Comparison of ENCODE assay signal across 8 cellular contexts in genomic region chr1:23485002-23485332, GRCh38. TPM values are rescaled to one million over a fixed set of nuclear protein-coding genes. Genes with fewer than 3 reads are reported as not detected.
A peak's percentile ranks its signal among the peaks of the same experiment; 100 is the strongest.
DNase-seq lines count a peak whose midpoint lies in the region; ATAC-seq, FAIRE-seq and TF ChIP-seq lines count a peak whose summit lies in the region.

No MANE protein-coding gene starts in this region.

- H2BK15ac ChIP-seq in H1 (ENCODE audit: low read length) = peak overlapping the region; percentile 3; the same call in 1 of the 2 replicates

- H4K91ac ChIP-seq in H1 (replicated peaks; ENCODE audit: insufficient read length, low read length) (peak overlapping the region; percentile 54), trophoblast cell (ENCODE audit: low read depth, low read length) (no peak overlapping the region)

- H3K79me2 ChIP-seq in OCI-LY1 (ENCODE audit: insufficient read depth, low read length) (no peaks in the 10 kb centered on the region), H1 (ENCODE audit: control insufficient read depth in 1 of 2, insufficient read depth in 2 of 2, low read length in 2 of 2) (peaks cover 0 to 23% of the 10 kb centered on the region in 2 experiments; a peak in 2 of 4 replicates), trophoblast cell (ENCODE audit: control insufficient read depth, insufficient read depth, low read length, poor library complexity) (peaks cover 3% of the 10 kb centered on the region)

- TF ChIP-seq RAD21 in H1 (IDR thresholded peaks at IDR 0.05 in 1 of 2, conservative IDR thresholded peaks at IDR 0.05 in 1 of 2; ENCODE audit: low read depth in 2 of 2, low read length in 2 of 2) = no peak

- no peaks in the 10 kb centered on the region for H4K20me1 ChIP-seq in OCI-LY1 (ENCODE audit: insufficient read depth, low read length)
- peaks cover 4 to 15% of the 10 kb centered on the region in 2 experiments for H4K20me1 ChIP-seq in H1 (replicated peaks in 1 of 2; ENCODE audit: control insufficient read depth in 1 of 2, insufficient read depth in 2 of 2, low read length in 2 of 2)

- no peak overlapping the region for H2BK12ac ChIP-seq in H1 (ENCODE audit: low read depth, low read length)
- H2BK12ac ChIP-seq in trophoblast cell (ENCODE audit: low read length) = no peak overlapping the region

- peak overlapping the region; percentile 83 for H3K4ac ChIP-seq in H1 (replicated peaks; ENCODE audit: insufficient read length, low read depth, low read length)
- H3K4ac ChIP-seq in trophoblast cell (ENCODE audit: low read depth, low read length) = no peak overlapping the region

- H3K4me2 ChIP-seq in OCI-LY1 (ENCODE audit: low read length) (peak overlapping the region; percentile 57), H1 (ENCODE audit: insufficient read depth in 1 of 2, low read depth in 2 of 2, low read length in 2 of 2) (peak overlapping the region; percentile 68 to 99), trophoblast cell (ENCODE audit: low read length) (peak overlapping the region; percentile 53)

- peaks cover 28% of the 10 kb centered on the region for H3K27me3 Mint-ChIP-seq in CD4-positive, alpha-beta T cell

- peaks cover 21% of the 10 kb centered on the region for H3K4me1 ChIP-seq in OCI-LY1 (ENCODE audit: insufficient read depth, low read length, severe bottlenecking)
- peaks cover 2 to 4% (median 3%) of the 10 kb centered on the region in 4 experiments; a peak in 6 of 7 replicates for H3K4me1 ChIP-seq in H1 (replicated peaks in 1 of 4; ENCODE audit: control insufficient read depth in 3 of 4, insufficient read depth in 4 of 4, low read length in 3 of 4)
- peaks cover 3 to 9% of the 10 kb centered on the region in 2 experiments for H3K4me1 ChIP-seq in trophoblast cell (ENCODE audit: control insufficient read depth in 1 of 2, insufficient read depth in 2 of 2, low read length in 2 of 2)

- no peak overlapping the region for H3K56ac ChIP-seq in H1 (replicated peaks; ENCODE audit: insufficient read length, low read depth, low read length)

- TF ChIP-seq CTCF in CD4-positive, alpha-beta T cell (IDR thresholded peaks at IDR 0.05) = no peak
- no peak for TF ChIP-seq CTCF in OCI-LY1 (IDR thresholded peaks at IDR 0.05; ENCODE audit: low read length)
- TF ChIP-seq CTCF in H1 (IDR thresholded peaks at IDR 0.05; ENCODE audit: control extremely low read depth in 1 of 3, insufficient read depth in 1 of 3, low read depth in 1 of 3, low read length in 3 of 3) = no peak

- intact Hi-C loops in CD4-positive, alpha-beta T cell (cut with DNase I, micrococcal nuclease) = loop anchor here in 1 of 2 experiments (10.0 kb wide), 1 partner anchor 60 kb away; the partner anchor contains the start of gene TCEA3

- no peak overlapping the region for H2BK20ac ChIP-seq in H1 (ENCODE audit: low read length)

- no peak for DNase-seq in CD4-positive, alpha-beta T cell
- no peak for DNase-seq in H1 (ENCODE audit: low read depth in 1 of 2, low spot score in 2 of 2)
- peak in 1 of 2 donors; percentile 68 for DNase-seq in trophoblast cell
- no peak for DNase-seq in germinal center (ENCODE audit: low spot score)
- DNase-seq in stimulated activated naive CD4-positive, alpha-beta T cell (lab: John Stamatoyannopoulos, UW) = no peak
- DNase-seq in NCI-H2171 (lab: John Stamatoyannopoulos, UW) = no peak

- POLR2A ChIA-PET in CD4-positive, alpha-beta T cell (lab: Charles Lee) = interaction anchor here (0.7 to 1.9 kb wide), 6 partner anchors 60 to 1157 kb away, joined by 3 to 11 read pairs (median 4); partner anchors contain the start of gene HNRNPR
- POLR2A ChIA-PET in H1 (lab: Charles Lee; ENCODE audit: partially characterized antibody) = interaction anchor here (1.4 to 1.8 kb wide), 4 partner anchors 10 to 36 kb away, joined by 3 to 4 read pairs (median 4); no protein-coding TSS in a partner anchor

- H3K79me1 ChIP-seq in H1 (ENCODE audit: low read depth, low read length) (peaks cover 4% of the 10 kb centered on the region), trophoblast cell (ENCODE audit: low read length) (peaks cover 2% of the 10 kb centered on the region)

- no peaks in the 10 kb centered on the region for H3K36me3 Mint-ChIP-seq in CD4-positive, alpha-beta T cell (ENCODE audit: low read depth)

- H4K8ac ChIP-seq in H1 (ENCODE audit: extremely low read depth, insufficient read depth, low read length) (peak overlapping the region; percentile 29; the same call in 1 of the 2 replicates), trophoblast cell (ENCODE audit: low read depth, low read length) (peak overlapping the region; percentile 20)

- H3F3A ChIP-seq in OCI-LY1 (ENCODE audit: insufficient read depth, low read length) = no peaks in the 10 kb centered on the region

- no peak overlapping the region for H3K27ac ChIP-seq in CD4-positive, alpha-beta T cell (ENCODE audit: low read depth, low read length)
- H3K27ac ChIP-seq in OCI-LY1 (ENCODE audit: low read depth, low read length, poor library complexity, severe bottlenecking) (no peak overlapping the region), H1 (ENCODE audit: low read depth, low read length) (no peak overlapping the region), trophoblast cell (ENCODE audit: low read depth, low read length) (no peak overlapping the region)

- H3K4me3 Mint-ChIP-seq in CD4-positive, alpha-beta T cell = peak overlapping the region; percentile 92

- no peak for TF ChIP-seq POLR2A in H1 (IDR thresholded peaks at IDR 0.05; ENCODE audit: control extremely low read depth in 1 of 2, low read depth in 2 of 2, low read length in 2 of 2)

- no peaks in the 10 kb centered on the region for H3K9me2 ChIP-seq in OCI-LY1 (ENCODE audit: low read depth, low read length)

- peak overlapping the region; percentile 42 for H4K5ac ChIP-seq in H1 (ENCODE audit: insufficient read length, low read depth, low read length)

- H3K36me3 ChIP-seq in OCI-LY1 (ENCODE audit: insufficient read depth, low read length) (no peaks in the 10 kb centered on the region), H1 (ENCODE audit: control insufficient read depth in 2 of 4, insufficient read depth in 4 of 4, low read length in 3 of 4) (no peaks in the 10 kb centered on the region), trophoblast cell (ENCODE audit: control insufficient read depth in 1 of 2, insufficient read depth in 2 of 2, low read length in 2 of 2) (no peaks in the 10 kb centered on the region)

- H3K4me3 ChIP-seq in OCI-LY1 (ENCODE audit: low read depth, low read length, poor library complexity, severe bottlenecking) (peak overlapping the region; percentile 62), H1 (ENCODE audit: extremely low read depth in 1 of 4, insufficient read depth in 2 of 4, low read depth in 3 of 4, low read length in 4 of 4) (peak overlapping the region; percentile 38 to 97 (median 64)), trophoblast cell (ENCODE audit: low read depth, low read length) (no peak overlapping the region)

- H4K12ac ChIP-seq in trophoblast cell (ENCODE audit: low read depth, low read length) = no peak overlapping the region

- 0 out of 2 replicates have a peak overlapping the region, but pooled peaks have one; percentile 26 for H3K18ac ChIP-seq in H1 (ENCODE audit: extremely low read depth, low read length)
- no peak overlapping the region for H3K18ac ChIP-seq in trophoblast cell (ENCODE audit: low read length)

- H3K9me3 Mint-ChIP-seq in CD4-positive, alpha-beta T cell = no peaks in the 10 kb centered on the region

- H2BK120ac ChIP-seq in H1 (replicated peaks; ENCODE audit: low read depth, low read length) (peak overlapping the region; percentile 73), trophoblast cell (ENCODE audit: insufficient read depth, low read length, poor library complexity) (no peak overlapping the region)

- peaks cover 19% of the 10 kb centered on the region for H3K4me1 Mint-ChIP-seq in CD4-positive, alpha-beta T cell (ENCODE audit: low read depth)

- H2AFZ ChIP-seq in OCI-LY1 (ENCODE audit: low read length) (peak overlapping the region; percentile 78; the same call in 1 of the 2 replicates), H1 (ENCODE audit: low read length) (peak overlapping the region; percentile 47), trophoblast cell (ENCODE audit: insufficient read depth, low read length, poor library complexity) (no peak overlapping the region)

- H3K9ac ChIP-seq in OCI-LY1 (ENCODE audit: low read length) (peak overlapping the region; percentile 32), H1 (replicated peaks in 1 of 4; ENCODE audit: extremely low read depth in 1 of 4, low read depth in 3 of 4, low read length in 3 of 4) (peak overlapping the region in 1 of 4 experiments; percentile 46; a peak in 1 of 7 replicates), trophoblast cell (ENCODE audit: low read length) (peak overlapping the region; percentile 68)

- H3K14ac ChIP-seq in H1 (ENCODE audit: insufficient read length) = no peak overlapping the region
- H3K14ac ChIP-seq in trophoblast cell (ENCODE audit: low read length) = no peak overlapping the region

- no peak for ATAC-seq in CD4-positive, alpha-beta T cell (ENCODE audit: poor library complexity)
- no peak for ATAC-seq in GM18858 (IDR thresholded peaks at IDR 0.05; ENCODE audit: unreplicated experiment)

- H2BK5ac ChIP-seq in H1 (ENCODE audit: low read depth, low read length) = no peak overlapping the region
- no peak overlapping the region for H2BK5ac ChIP-seq in trophoblast cell (ENCODE audit: low read depth, low read length, poor library complexity)

- peaks cover 15% of the 10 kb centered on the region for H3K23me2 ChIP-seq in H1 (ENCODE audit: low read depth, low read length)

- H3K9me3 ChIP-seq in CD4-positive, alpha-beta T cell (ENCODE audit: control insufficient read depth, low read length) = no peaks in the 10 kb centered on the region
- no peaks in the 10 kb centered on the region for H3K9me3 ChIP-seq in OCI-LY1 (ENCODE audit: low read length)
- no peaks in the 10 kb centered on the region for H3K9me3 ChIP-seq in H1 (ENCODE audit: insufficient read depth in 2 of 2, low read depth in 1 of 2, low read length in 1 of 2)
- H3K9me3 ChIP-seq in trophoblast cell (ENCODE audit: insufficient read depth, low read depth, low read length) = no peaks in the 10 kb centered on the region

- FAIRE-seq in H1 (lab: Jason Lieb, UNC) = no peak

- peaks cover 17% of the 10 kb centered on the region for H3K27me3 ChIP-seq in CD4-positive, alpha-beta T cell (ENCODE audit: control insufficient read depth, insufficient read depth, low read length)
- H3K27me3 ChIP-seq in OCI-LY1 (ENCODE audit: insufficient read depth, low read length) (no peaks in the 10 kb centered on the region), H1 (replicated peaks in 1 of 4; ENCODE audit: control insufficient read depth in 3 of 4, extremely low read depth in 1 of 4, insufficient read depth in 3 of 4, low read length in 3 of 4) (peaks cover 0 to 6% (median 3%) of the 10 kb centered on the region in 4 experiments; a peak in 4 of 7 replicates), trophoblast cell (ENCODE audit: insufficient read depth, low read length) (no peaks in the 10 kb centered on the region)

- H3K27ac Mint-ChIP-seq in CD4-positive, alpha-beta T cell = peak overlapping the region; percentile 55

- H2AK5ac ChIP-seq in H1 (ENCODE audit: low read depth, low read length) (0 out of 2 replicates have a peak overlapping the region, but pooled peaks have one; percentile 56), trophoblast cell (ENCODE audit: low read length) (no peak overlapping the region)

- CTCF ChIA-PET in CD4-positive, alpha-beta T cell (lab: Charles Lee) = interaction anchor here (1.3 to 3.9 kb wide), 5 partner anchors 12 to 152 kb away, joined by 3 to 25 read pairs (median 7); no protein-coding TSS in a partner anchor
- CTCF ChIA-PET in H1 (lab: Charles Lee; ENCODE audit: partially characterized antibody) = interaction anchor here (1.0 to 3.3 kb wide), 5 partner anchors 11 to 55 kb away, joined by 4 to 27 read pairs (median 6); no protein-coding TSS in a partner anchor

- WGBS in H1 (ENCODE audit: extremely low coverage in 1 of 2, insufficient coverage in 1 of 2, insufficient read length in 1 of 2, insufficient replicate concordance in 2 of 2, low coverage in 1 of 2, low lambda C conversion rate in 2 of 2, missing lambda C conversion rate in 1 of 2), 2 experiments = 61% methylated on average over 7 of the region's 7 CpGs; no CpG with 5 or more reads in 1 of the 2 experiments
- no CpG with 5 or more reads among the region's 7 CpGs for WGBS in trophoblast cell (ENCODE audit: extremely low coverage, insufficient coverage, insufficient read length)

- no peak for TF ChIP-seq EP300 in H1 (IDR thresholded peaks at IDR 0.05; ENCODE audit: borderline replicate concordance in 1 of 2, low read depth in 2 of 2, low read length in 2 of 2)

- H3K23ac ChIP-seq in H1 (ENCODE audit: insufficient read length) (no peak overlapping the region), trophoblast cell (ENCODE audit: low read length) (no peak overlapping the region)

RNA-seq across cellular contexts. Expression of gene ASAP3, which starts 1.0 kb away (rescaled TPM):
- total RNA-seq in CD4-positive, alpha-beta T cell = 1 to 10 TPM in 1 of 2 experiments, under 1 TPM in 1; 0.81 to 1.2 TPM
- total RNA-seq in H1 (2021; fragmentation: NEBNext Ultra II Directional; extraction: Animal tissue kit (Norgen Biotek cat#: 25700)) = 54.9 and 58.0 TPM in 2 replicates
- polyA plus RNA-seq in H1 (2011; rRNA removed) = 53.1 and 62.6 TPM in 2 replicates
- 51.4 TPM for polyA plus RNA-seq in H1 (2011; cell fraction: cytosol; rRNA removed)
- polyA plus RNA-seq in H1 (2011; cell fraction: nucleus; rRNA removed) = 233 TPM
- 34.7 to 50.2 TPM (median 42.7 TPM) in 4 replicates for polyA plus RNA-seq in H1 (2012, experiment 1 of 2)
- polyA plus RNA-seq in H1 (2012, experiment 2 of 2) = 40.8 TPM
- 30.6 TPM for polyA plus RNA-seq in H1 (2013, experiment 1 of 2)
- polyA plus RNA-seq in H1 (2013, experiment 2 of 2) = 28.6 TPM
- polyA minus RNA-seq in H1 (2011; rRNA and poly(A)+ RNA removed) = 60.3 and 65.1 TPM in 2 replicates
- 28.0 TPM for polyA minus RNA-seq in H1 (2011; cell fraction: cytosol; rRNA and poly(A)+ RNA removed)
- 40.8 TPM for polyA minus RNA-seq in H1 (2011; cell fraction: nucleus; rRNA and poly(A)+ RNA removed)
- 12.8 and 13.6 TPM in 2 replicates for polyA plus RNA-seq in trophoblast cell (2013)

RNA-seq across cellular contexts. Expression of gene E2F2, which starts 46.1 kb away (rescaled TPM):
- under 1 TPM; 0.50 to 0.69 TPM for total RNA-seq in CD4-positive, alpha-beta T cell
- 6.1 and 7.0 TPM in 2 replicates for total RNA-seq in H1 (2021; fragmentation: NEBNext Ultra II Directional; extraction: Animal tissue kit (Norgen Biotek cat#: 25700))
- polyA plus RNA-seq in H1 (2011; rRNA removed) = 1.8 and 2.3 TPM in 2 replicates
- 1.8 TPM for polyA plus RNA-seq in H1 (2011; cell fraction: cytosol; rRNA removed)
- 2.4 TPM for polyA plus RNA-seq in H1 (2011; cell fraction: nucleus; rRNA removed)
- polyA plus RNA-seq in H1 (2012, experiment 1 of 2) = 3.9 to 5.3 TPM (median 4.1 TPM) in 4 replicates
- polyA plus RNA-seq in H1 (2012, experiment 2 of 2) = 3.4 TPM
- 3.1 TPM for polyA plus RNA-seq in H1 (2013, experiment 1 of 2)
- polyA plus RNA-seq in H1 (2013, experiment 2 of 2) = 2.9 TPM
- polyA minus RNA-seq in H1 (2011; rRNA and poly(A)+ RNA removed) = 3.2 and 4.8 TPM in 2 replicates
- 2.7 TPM for polyA minus RNA-seq in H1 (2011; cell fraction: cytosol; rRNA and poly(A)+ RNA removed)
- 3.8 TPM for polyA minus RNA-seq in H1 (2011; cell fraction: nucleus; rRNA and poly(A)+ RNA removed)
- 1.2 and 1.3 TPM in 2 replicates for polyA plus RNA-seq in trophoblast cell (2013)

Comparison
In these comparisons a context has a peak if more than half of its experiments do, and no peak if none do; other contexts are left out.
1. RNA of gene ASAP3, which starts 1.0 kb away (total RNA-seq): 54.9 to 58.0 TPM in H1; 0.81 to 1.2 TPM in CD4-positive, alpha-beta T cell; every median in the first group is over 10 times any median in the second.
2. Peak in every context shown above with its lines, with median percentiles within 50 percentile points of each other: H3K4me2 ChIP-seq.